ENCODE assay signal across 1 cellular context in genomic region chr5:140400730-140401361, GRCh38.
A peak's percentile ranks its signal among the peaks of the same experiment; 100 is the strongest.
TF ChIP-seq lines count a peak whose summit lies in the region.

No MANE protein-coding gene starts in this region.

TF ChIP-seq in SK-N-SH, 30 proteins besides CTCF, POLR2A, EP300 and RAD21 (continued from another document):
- TF ChIP-seq IRF3 (IDR thresholded peaks at IDR 0.05; ENCODE audit: low read depth, low read length) (no peak; the same call in 1 of the 2 replicates), TCF12 (IDR thresholded peaks at IDR 0.05) (no peak), ELF1 (IDR thresholded peaks at IDR 0.05) (no peak), USF2 (IDR thresholded peaks at IDR 0.05; ENCODE audit: borderline replicate concordance, low read depth, low read length) (no peak), USF1 (IDR thresholded peaks at IDR 0.05; ENCODE audit: borderline replicate concordance, low read depth) (no peak), ZBTB33 (IDR thresholded peaks at IDR 0.05; ENCODE audit: borderline replicate concordance, low read depth) (no peak), RXRA (IDR thresholded peaks at IDR 0.05; ENCODE audit: borderline replicate concordance, low read depth) (no peak), NRF1 (IDR thresholded peaks at IDR 0.05; ENCODE audit: low read depth, low read length) (no peak), MAX (IDR thresholded peaks at IDR 0.05; ENCODE audit: low read depth) (peak; percentile 92), FOSL2 (IDR thresholded peaks at IDR 0.05; ENCODE audit: borderline replicate concordance, low read depth) (no peak), CHD2 (IDR thresholded peaks at IDR 0.05; ENCODE audit: low read length, partially characterized antibody) (no peak), RCOR1 (IDR thresholded peaks at IDR 0.05; ENCODE audit: low read length) (no peak), SMC3 (IDR thresholded peaks at IDR 0.05; ENCODE audit: low read depth, low read length) (no peak), MEF2A (IDR thresholded peaks at IDR 0.05; ENCODE audit: borderline replicate concordance, low read depth) (no peak)
